Comparison of ENCODE assay signal across 11 cellular contexts in genomic region chr16:86117756-86118155, GRCh38.
"Had no signal": no experiment of that assay in that cellular context is flagged by ENCODE, and none has a peak within 500 bp of the region (broad histone marks: within the 10 kb centered on the region; RNA-seq: fewer than 3 reads in every experiment).

No MANE protein-coding gene starts in this region.

- H3K4me1 ChIP-seq: gastroesophageal sphincter, right atrium auricular region had no signal

- H3K4me3 ChIP-seq: gastroesophageal sphincter, right atrium auricular region had no signal

- H3K27ac ChIP-seq: gastroesophageal sphincter, neutrophil, right atrium auricular region had no signal

- DNase-seq: activated CD4-positive, alpha-beta T cell treated with anti-CD3 and anti-CD28 coated beads for 48 hours; activated CD8-positive, alpha-beta T cell treated with anti-CD3 and anti-CD28 coated beads, Interleukin-2, amount 10 ng/mL, durations not matched to agents 7 days and 5 days; activated naive CD4-positive, alpha-beta T cell; posterior cingulate gyrus; stimulated activated naive B cell treated with anti-CD40 and anti-IgM and Interleukin-4, amounts not matched to agents 10 μg/mL and 1 μg/mL and 100 μg/mL, for 72 hours; trophoblast cell had no signal

- ATAC-seq: activated CD8-positive, alpha-beta T cell treated with anti-CD3 and anti-CD28 coated beads, Interleukin-2, amount 10 ng/mL, durations not matched to agents 7 days and 5 days; gastroesophageal sphincter; stimulated activated naive B cell treated with anti-CD40 and anti-IgM and Interleukin-4, amounts not matched to agents 10 μg/mL and 1 μg/mL and 100 μg/mL, for 72 hours; WTC11 had no signal

- H3K27ac Mint-ChIP-seq: activated CD8-positive, alpha-beta T cell treated with anti-CD3 and anti-CD28 coated beads, Interleukin-2, amount 10 ng/mL, durations not matched to agents 7 days and 5 days; activated T-helper 1 cell treated with anti-CD3 and anti-CD28 coated beads, Interleukin-12 subunit alpha, Interleukin-12 subunit beta, Interleukin-2, Interleukin-4 antibody, amounts not matched to agents 30 ng/mL and 10 ng/mL and 1 ng/mL, durations not matched to agents 14 hours and 24 hours and 36 hours; stimulated activated naive B cell treated with anti-CD40 and anti-IgM and Interleukin-4, amounts not matched to agents 10 μg/mL and 1 μg/mL and 100 μg/mL, for 72 hours; WTC11 had no signal

- H3K36me3 ChIP-seq: gastroesophageal sphincter, neutrophil, right atrium auricular region had no signal

- H3K9me3 Mint-ChIP-seq: activated T-helper 1 cell treated with anti-CD3 and anti-CD28 coated beads, Interleukin-12 subunit alpha, Interleukin-12 subunit beta, Interleukin-2, Interleukin-4 antibody, amounts not matched to agents 30 ng/mL and 10 ng/mL and 1 ng/mL, durations not matched to agents 14 hours and 24 hours and 36 hours; stimulated activated naive B cell treated with anti-CD40 and anti-IgM and Interleukin-4, amounts not matched to agents 10 μg/mL and 1 μg/mL and 100 μg/mL, for 72 hours; WTC11 had no signal

- H3K36me3 Mint-ChIP-seq: stimulated activated naive B cell treated with anti-CD40 and anti-IgM and Interleukin-4, amounts not matched to agents 10 μg/mL and 1 μg/mL and 100 μg/mL, for 72 hours; WTC11 had no signal

- H3K9me3 ChIP-seq: gastroesophageal sphincter, neutrophil, right atrium auricular region had no signal

- H3K27me3 ChIP-seq: gastroesophageal sphincter, right atrium auricular region had no signal

- H3K4me3 Mint-ChIP-seq: activated CD8-positive, alpha-beta T cell treated with anti-CD3 and anti-CD28 coated beads, Interleukin-2, amount 10 ng/mL, durations not matched to agents 7 days and 5 days; activated T-helper 1 cell treated with anti-CD3 and anti-CD28 coated beads, Interleukin-12 subunit alpha, Interleukin-12 subunit beta, Interleukin-2, Interleukin-4 antibody, amounts not matched to agents 30 ng/mL and 10 ng/mL and 1 ng/mL, durations not matched to agents 14 hours and 24 hours and 36 hours; stimulated activated naive B cell treated with anti-CD40 and anti-IgM and Interleukin-4, amounts not matched to agents 10 μg/mL and 1 μg/mL and 100 μg/mL, for 72 hours; WTC11 had no signal
